Comparison of ENCODE assay signal across 12 cellular contexts in genomic region chr10:86782691-86783418, GRCh38. TPM values are rescaled to one million over a fixed set of nuclear protein-coding genes. Genes with fewer than 3 reads are reported as not detected.
DNase-seq lines count a peak whose midpoint lies in the region; ATAC-seq and TF ChIP-seq lines count a peak whose summit lies in the region.
"Had no signal": no experiment of that assay in that cellular context is flagged by ENCODE, and none has a peak within 500 bp of the region (broad histone marks: within the 10 kb centered on the region; RNA-seq: fewer than 3 reads in every experiment).

No MANE protein-coding gene starts in this region.

- in situ Hi-C loops in GM13976 (cut with MboI; ENCODE audit: low sequenced_read_pairs, unreplicated experiment): no loop called here

- peak; percentile 95 for ATAC-seq in GM21360 (IDR thresholded peaks at IDR 0.05; ENCODE audit: unreplicated experiment)
- peak; percentile 70 for ATAC-seq in HG03066 (IDR thresholded peaks at IDR 0.05; ENCODE audit: low read depth, unreplicated experiment)
- no peak for ATAC-seq in gastroesophageal sphincter
- no peak for ATAC-seq in CD8-positive, alpha-beta T cell
- ATAC-seq: activated naive CD8-positive, alpha-beta T cell treated with anti-CD3 and anti-CD28 coated beads, Interleukin-2, amount 50 U/mL, for 24 hours had no signal

- no peaks in the 10 kb centered on the region for H3K27me3 ChIP-seq in gastroesophageal sphincter
- no peaks in the 10 kb centered on the region for H3K27me3 ChIP-seq in CD8-positive, alpha-beta T cell (ENCODE audit: insufficient read depth, low read length)

- no peaks in the 10 kb centered on the region for H3K9me3 ChIP-seq in gastroesophageal sphincter
- no peaks in the 10 kb centered on the region for H3K9me3 ChIP-seq in CD8-positive, alpha-beta T cell (ENCODE audit: low read length)
- H3K9me3 ChIP-seq: thoracic aorta had no signal

- 29 to 70% methylated on average over 1 of the region's 1 CpG for WGBS in gastroesophageal sphincter (ENCODE audit: low coverage in 1 of 2), 2 donors

- no peak for TF ChIP-seq POLR2A in gastroesophageal sphincter (IDR thresholded peaks at IDR 0.05)

- peak overlapping the region; percentile 31 to 66 (median 42) for H3K27ac ChIP-seq in gastroesophageal sphincter
- no peak overlapping the region for H3K27ac ChIP-seq in CD8-positive, alpha-beta T cell (ENCODE audit: low read depth, low read length)
- H3K27ac ChIP-seq: thoracic aorta had no signal

- POLR2A ChIA-PET in CD8-positive, alpha-beta T cell (lab: Charles Lee): no interaction called here

- H3K9me3 Mint-ChIP-seq in activated T-helper 1 cell treated with anti-CD3 and anti-CD28 coated beads, Interleukin-12 subunit alpha, Interleukin-12 subunit beta, Interleukin-2, Interleukin-4 antibody, amounts not matched to agents 30 ng/mL and 10 ng/mL and 1 ng/mL, durations not matched to agents 14 hours and 24 hours and 36 hours: peaks cover 10% of the 10 kb centered on the region
- peaks cover 3% of the 10 kb centered on the region for H3K9me3 Mint-ChIP-seq in CD8-positive, alpha-beta T cell

- TF ChIP-seq CTCF in GM13976 (IDR thresholded peaks at IDR 0.05; ENCODE audit: borderline replicate concordance, control extremely low read depth, extremely low read depth, insufficient read depth, missing control alignments): no peak
- no peak for TF ChIP-seq CTCF in gastroesophageal sphincter (IDR thresholded peaks at IDR 0.05)
- no peak for TF ChIP-seq CTCF in CD8-positive, alpha-beta T cell (IDR thresholded peaks at IDR 0.05)

- H3K36me3 Mint-ChIP-seq in activated T-helper 1 cell treated with anti-CD3 and anti-CD28 coated beads, Interleukin-12 subunit alpha, Interleukin-12 subunit beta, Interleukin-2, Interleukin-4 antibody, amounts not matched to agents 30 ng/mL and 10 ng/mL and 1 ng/mL, durations not matched to agents 14 hours and 24 hours and 36 hours (ENCODE audit: low read depth): peaks cover 7% of the 10 kb centered on the region
- H3K36me3 Mint-ChIP-seq in CD8-positive, alpha-beta T cell: peaks cover 3% of the 10 kb centered on the region

- TF ChIP-seq EP300 in gastroesophageal sphincter (IDR thresholded peaks at IDR 0.05): no peak

- intact Hi-C loops in activated T-helper 1 cell treated with anti-CD3 and anti-CD28 coated beads, Interleukin-12 subunit alpha, Interleukin-12 subunit beta, Interleukin-2, Interleukin-4 antibody, amounts not matched to agents 30 ng/mL and 10 ng/mL and 1 ng/mL, durations not matched to agents 14 hours and 24 hours and 36 hours (cut with micrococcal nuclease): no loop called here
- intact Hi-C loops in CD8-positive, alpha-beta T cell (cut with DNase I, micrococcal nuclease): no loop called here

- no peaks in the 10 kb centered on the region for H3K27me3 Mint-ChIP-seq in activated T-helper 1 cell treated with anti-CD3 and anti-CD28 coated beads, Interleukin-12 subunit alpha, Interleukin-12 subunit beta, Interleukin-2, Interleukin-4 antibody, amounts not matched to agents 30 ng/mL and 10 ng/mL and 1 ng/mL, durations not matched to agents 14 hours and 24 hours and 36 hours (ENCODE audit: insufficient read depth)
- H3K27me3 Mint-ChIP-seq in CD8-positive, alpha-beta T cell (ENCODE audit: low read depth): no peaks in the 10 kb centered on the region
- H3K27me3 Mint-ChIP-seq: memory B cell had no signal

- DNase-seq in GM13976 (ENCODE audit: low spot score) (peak; percentile 43), germinal center (ENCODE audit: low spot score) (no peak), hippocampal formation (lab: John Stamatoyannopoulos, UW) (no peak)
- DNase-seq in activated T-helper 1 cell treated with anti-CD3 and anti-CD28 coated beads, Interleukin-12 subunit alpha, Interleukin-12 subunit beta, Interleukin-2, Interleukin-4 antibody, amounts not matched to agents 30 ng/mL and 10 ng/mL and 1 ng/mL, durations not matched to agents 14 hours and 24 hours and 36 hours (ENCODE audit: low spot score): no peak
- no peak for DNase-seq in CD8-positive, alpha-beta T cell
- DNase-seq: activated naive CD8-positive, alpha-beta T cell treated with anti-CD3 and anti-CD28 coated beads, Interleukin-2, amount 50 U/mL, for 24 hours; NCI-H2227 treated with DMSO at 0.1 percent for 48 hours had no signal

- H3K36me3 ChIP-seq in gastroesophageal sphincter: no peaks in the 10 kb centered on the region
- no peaks in the 10 kb centered on the region for H3K36me3 ChIP-seq in CD8-positive, alpha-beta T cell (ENCODE audit: insufficient read depth, low read length)
- H3K36me3 ChIP-seq: thoracic aorta had no signal

- peaks cover 10 to 82% (median 11%) of the 10 kb centered on the region in 3 donors for H3K4me1 ChIP-seq in gastroesophageal sphincter
- H3K4me1 ChIP-seq in CD8-positive, alpha-beta T cell (ENCODE audit: insufficient read depth, low read length): no peaks in the 10 kb centered on the region

- CTCF ChIA-PET in CD8-positive, alpha-beta T cell (lab: Charles Lee): no interaction called here

- no peak overlapping the region for H3K27ac Mint-ChIP-seq in activated T-helper 1 cell treated with anti-CD3 and anti-CD28 coated beads, Interleukin-12 subunit alpha, Interleukin-12 subunit beta, Interleukin-2, Interleukin-4 antibody, amounts not matched to agents 30 ng/mL and 10 ng/mL and 1 ng/mL, durations not matched to agents 14 hours and 24 hours and 36 hours
- H3K27ac Mint-ChIP-seq in CD8-positive, alpha-beta T cell: no peak overlapping the region
- H3K27ac Mint-ChIP-seq: activated naive CD8-positive, alpha-beta T cell treated with anti-CD3 and anti-CD28 coated beads, Interleukin-2, amount 50 U/mL, for 24 hours; memory B cell had no signal

- no peak overlapping the region for H3K4me3 Mint-ChIP-seq in activated T-helper 1 cell treated with anti-CD3 and anti-CD28 coated beads, Interleukin-12 subunit alpha, Interleukin-12 subunit beta, Interleukin-2, Interleukin-4 antibody, amounts not matched to agents 30 ng/mL and 10 ng/mL and 1 ng/mL, durations not matched to agents 14 hours and 24 hours and 36 hours
- H3K4me3 Mint-ChIP-seq in CD8-positive, alpha-beta T cell: no peak overlapping the region
- H3K4me3 Mint-ChIP-seq: activated naive CD8-positive, alpha-beta T cell treated with anti-CD3 and anti-CD28 coated beads, Interleukin-2, amount 50 U/mL, for 24 hours; memory B cell had no signal

- H3K4me3 ChIP-seq in gastroesophageal sphincter: no peak overlapping the region
- no peak overlapping the region for H3K4me3 ChIP-seq in CD8-positive, alpha-beta T cell (ENCODE audit: low read depth, low read length)
- H3K4me3 ChIP-seq: thoracic aorta had no signal

- H3K4me1 Mint-ChIP-seq in activated T-helper 1 cell treated with anti-CD3 and anti-CD28 coated beads, Interleukin-12 subunit alpha, Interleukin-12 subunit beta, Interleukin-2, Interleukin-4 antibody, amounts not matched to agents 30 ng/mL and 10 ng/mL and 1 ng/mL, durations not matched to agents 14 hours and 24 hours and 36 hours (ENCODE audit: low read depth): peaks cover 6% of the 10 kb centered on the region
- H3K4me1 Mint-ChIP-seq in CD8-positive, alpha-beta T cell (ENCODE audit: low read depth): peaks cover 3% of the 10 kb centered on the region
- H3K4me1 Mint-ChIP-seq: activated naive CD8-positive, alpha-beta T cell treated with anti-CD3 and anti-CD28 coated beads, Interleukin-2, amount 50 U/mL, for 24 hours had no signal

RNA-seq across cellular contexts. Expression of gene BMPR1A, which starts 26.4 kb away (rescaled TPM):
- 100 to 1,000 TPM in 3 of 4 donors, 10 to 100 TPM in 1; 91.5 to 121 (median 117) TPM for total RNA-seq in gastroesophageal sphincter
- total RNA-seq in activated T-helper 1 cell treated with anti-CD3 and anti-CD28 coated beads, Interleukin-12 subunit alpha, Interleukin-12 subunit beta, Interleukin-2, Interleukin-4 antibody, amounts not matched to agents 30 ng/mL and 10 ng/mL and 1 ng/mL, durations not matched to agents 14 hours and 24 hours and 36 hours: 9.7 and 14.5 TPM in 2 replicates
- 1 to 10 TPM; 1.6 to 2.0 TPM for total RNA-seq in CD8-positive, alpha-beta T cell

Comparison
In these comparisons a context has a peak if more than half of its experiments do, and no peak if none do; other contexts are left out.
1. ATAC-seq: peak in GM21360 (single experiment) and HG03066 (single experiment); none in gastroesophageal sphincter (single experiment) and CD8-positive, alpha-beta T cell (single experiment).